In the genomic region with DNA sequence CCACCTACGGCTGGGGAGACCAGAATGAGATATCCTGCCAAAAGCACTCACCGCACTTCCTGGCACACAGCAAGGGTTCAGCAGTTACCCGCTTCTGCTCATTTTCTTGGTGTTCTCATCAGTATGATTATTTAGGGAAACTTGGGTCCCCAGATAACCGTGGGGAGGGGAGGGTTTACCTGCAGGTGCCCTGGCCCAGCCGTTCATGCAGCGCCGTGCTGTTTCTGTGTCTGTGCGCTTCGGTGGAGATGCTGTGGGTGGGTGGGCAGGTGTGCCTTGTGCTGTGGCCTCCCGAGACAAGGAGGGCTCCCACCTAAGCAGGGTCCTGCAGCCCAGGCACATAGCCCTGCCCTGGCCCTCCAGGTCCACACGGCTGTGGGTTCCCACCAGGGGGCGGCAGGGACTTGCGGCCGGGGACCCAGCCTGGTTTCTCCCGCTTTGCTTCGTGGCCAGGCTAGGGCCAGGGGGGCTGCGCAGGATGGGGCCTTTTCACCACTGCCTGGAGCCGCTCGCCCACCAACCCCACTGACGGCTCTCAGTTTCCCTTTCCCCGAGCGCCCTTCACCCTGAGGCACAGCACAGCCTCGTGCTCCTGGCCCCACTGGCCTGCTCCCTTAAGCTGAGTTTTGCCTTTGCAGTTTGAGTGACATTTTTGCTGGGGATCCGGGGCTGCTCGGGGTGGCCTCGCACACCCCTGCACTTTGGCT, we compare ENCODE assay signal across 1 cellular context.
TF ChIP-seq lines count a peak whose summit lies in the region.

No MANE protein-coding gene starts in this region.

TF ChIP-seq in GM23338, 12 proteins besides CTCF, POLR2A, EP300 and RAD21 (continued from another document):
- TF ChIP-seq, protein P1, sequence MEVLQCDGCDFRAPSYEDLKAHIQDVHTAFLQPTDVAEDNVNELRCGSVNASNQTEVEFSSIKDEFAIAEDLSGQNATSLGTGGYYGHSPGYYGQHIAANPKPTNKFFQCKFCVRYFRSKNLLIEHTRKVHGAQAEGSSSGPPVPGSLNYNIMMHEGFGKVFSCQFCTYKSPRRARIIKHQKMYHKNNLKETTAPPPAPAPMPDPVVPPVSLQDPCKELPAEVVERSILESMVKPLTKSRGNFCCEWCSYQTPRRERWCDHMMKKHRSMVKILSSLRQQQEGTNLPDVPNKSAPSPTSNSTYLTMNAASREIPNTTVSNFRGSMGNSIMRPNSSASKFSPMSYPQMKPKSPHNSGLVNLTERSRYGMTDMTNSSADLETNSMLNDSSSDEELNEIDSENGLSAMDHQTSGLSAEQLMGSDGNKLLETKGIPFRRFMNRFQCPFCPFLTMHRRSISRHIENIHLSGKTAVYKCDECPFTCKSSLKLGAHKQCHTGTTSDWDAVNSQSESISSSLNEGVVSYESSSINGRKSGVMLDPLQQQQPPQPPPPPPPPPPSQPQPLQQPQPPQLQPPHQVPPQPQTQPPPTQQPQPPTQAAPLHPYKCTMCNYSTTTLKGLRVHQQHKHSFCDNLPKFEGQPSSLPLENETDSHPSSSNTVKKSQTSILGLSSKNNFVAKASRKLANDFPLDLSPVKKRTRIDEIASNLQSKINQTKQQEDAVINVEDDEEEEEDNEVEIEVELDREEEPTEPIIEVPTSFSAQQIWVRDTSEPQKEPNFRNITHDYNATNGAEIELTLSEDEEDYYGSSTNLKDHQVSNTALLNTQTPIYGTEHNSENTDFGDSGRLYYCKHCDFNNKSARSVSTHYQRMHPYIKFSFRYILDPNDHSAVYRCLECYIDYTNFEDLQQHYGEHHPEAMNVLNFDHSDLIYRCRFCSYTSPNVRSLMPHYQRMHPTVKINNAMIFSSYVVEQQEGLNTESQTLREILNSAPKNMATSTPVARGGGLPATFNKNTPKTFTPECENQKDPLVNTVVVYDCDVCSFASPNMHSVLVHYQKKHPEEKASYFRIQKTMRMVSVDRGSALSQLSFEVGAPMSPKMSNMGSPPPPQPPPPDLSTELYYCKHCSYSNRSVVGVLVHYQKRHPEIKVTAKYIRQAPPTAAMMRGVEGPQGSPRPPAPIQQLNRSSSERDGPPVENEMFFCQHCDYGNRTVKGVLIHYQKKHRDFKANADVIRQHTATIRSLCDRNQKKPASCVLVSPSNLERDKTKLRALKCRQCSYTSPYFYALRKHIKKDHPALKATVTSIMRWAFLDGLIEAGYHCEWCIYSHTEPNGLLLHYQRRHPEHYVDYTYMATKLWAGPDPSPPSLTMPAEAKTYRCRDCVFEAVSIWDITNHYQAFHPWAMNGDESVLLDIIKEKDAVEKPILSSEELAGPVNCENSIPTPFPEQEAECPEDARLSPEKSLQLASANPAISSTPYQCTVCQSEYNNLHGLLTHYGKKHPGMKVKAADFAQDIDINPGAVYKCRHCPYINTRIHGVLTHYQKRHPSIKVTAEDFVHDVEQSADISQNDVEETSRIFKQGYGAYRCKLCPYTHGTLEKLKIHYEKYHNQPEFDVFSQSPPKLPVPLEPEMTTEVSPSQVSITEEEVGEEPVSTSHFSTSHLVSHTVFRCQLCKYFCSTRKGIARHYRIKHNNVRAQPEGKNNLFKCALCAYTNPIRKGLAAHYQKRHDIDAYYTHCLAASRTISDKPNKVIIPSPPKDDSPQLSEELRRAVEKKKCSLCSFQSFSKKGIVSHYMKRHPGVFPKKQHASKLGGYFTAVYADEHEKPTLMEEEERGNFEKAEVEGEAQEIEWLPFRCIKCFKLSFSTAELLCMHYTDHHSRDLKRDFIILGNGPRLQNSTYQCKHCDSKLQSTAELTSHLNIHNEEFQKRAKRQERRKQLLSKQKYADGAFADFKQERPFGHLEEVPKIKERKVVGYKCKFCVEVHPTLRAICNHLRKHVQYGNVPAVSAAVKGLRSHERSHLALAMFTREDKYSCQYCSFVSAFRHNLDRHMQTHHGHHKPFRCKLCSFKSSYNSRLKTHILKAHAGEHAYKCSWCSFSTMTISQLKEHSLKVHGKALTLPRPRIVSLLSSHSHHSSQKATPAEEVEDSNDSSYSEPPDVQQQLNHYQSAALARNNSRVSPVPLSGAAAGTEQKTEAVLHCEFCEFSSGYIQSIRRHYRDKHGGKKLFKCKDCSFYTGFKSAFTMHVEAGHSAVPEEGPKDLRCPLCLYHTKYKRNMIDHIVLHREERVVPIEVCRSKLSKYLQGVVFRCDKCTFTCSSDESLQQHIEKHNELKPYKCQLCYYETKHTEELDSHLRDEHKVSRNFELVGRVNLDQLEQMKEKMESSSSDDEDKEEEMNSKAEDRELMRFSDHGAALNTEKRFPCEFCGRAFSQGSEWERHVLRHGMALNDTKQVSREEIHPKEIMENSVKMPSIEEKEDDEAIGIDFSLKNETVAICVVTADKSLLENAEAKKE (CRISPR knock-in tag; IDR thresholded peaks at IDR 0.05), result no peak
- no peak for TF ChIP-seq ZNF331 (CRISPR knock-in tag; IDR thresholded peaks at IDR 0.05; ENCODE audit: low read depth)
- no peak for TF ChIP-seq ZNF114 (CRISPR knock-in tag; IDR thresholded peaks at IDR 0.05)
- TF ChIP-seq CREB1 (CRISPR knock-in tag; IDR thresholded peaks at IDR 0.05; ENCODE audit: low read depth), result no peak
- TF ChIP-seq, protein P2, sequence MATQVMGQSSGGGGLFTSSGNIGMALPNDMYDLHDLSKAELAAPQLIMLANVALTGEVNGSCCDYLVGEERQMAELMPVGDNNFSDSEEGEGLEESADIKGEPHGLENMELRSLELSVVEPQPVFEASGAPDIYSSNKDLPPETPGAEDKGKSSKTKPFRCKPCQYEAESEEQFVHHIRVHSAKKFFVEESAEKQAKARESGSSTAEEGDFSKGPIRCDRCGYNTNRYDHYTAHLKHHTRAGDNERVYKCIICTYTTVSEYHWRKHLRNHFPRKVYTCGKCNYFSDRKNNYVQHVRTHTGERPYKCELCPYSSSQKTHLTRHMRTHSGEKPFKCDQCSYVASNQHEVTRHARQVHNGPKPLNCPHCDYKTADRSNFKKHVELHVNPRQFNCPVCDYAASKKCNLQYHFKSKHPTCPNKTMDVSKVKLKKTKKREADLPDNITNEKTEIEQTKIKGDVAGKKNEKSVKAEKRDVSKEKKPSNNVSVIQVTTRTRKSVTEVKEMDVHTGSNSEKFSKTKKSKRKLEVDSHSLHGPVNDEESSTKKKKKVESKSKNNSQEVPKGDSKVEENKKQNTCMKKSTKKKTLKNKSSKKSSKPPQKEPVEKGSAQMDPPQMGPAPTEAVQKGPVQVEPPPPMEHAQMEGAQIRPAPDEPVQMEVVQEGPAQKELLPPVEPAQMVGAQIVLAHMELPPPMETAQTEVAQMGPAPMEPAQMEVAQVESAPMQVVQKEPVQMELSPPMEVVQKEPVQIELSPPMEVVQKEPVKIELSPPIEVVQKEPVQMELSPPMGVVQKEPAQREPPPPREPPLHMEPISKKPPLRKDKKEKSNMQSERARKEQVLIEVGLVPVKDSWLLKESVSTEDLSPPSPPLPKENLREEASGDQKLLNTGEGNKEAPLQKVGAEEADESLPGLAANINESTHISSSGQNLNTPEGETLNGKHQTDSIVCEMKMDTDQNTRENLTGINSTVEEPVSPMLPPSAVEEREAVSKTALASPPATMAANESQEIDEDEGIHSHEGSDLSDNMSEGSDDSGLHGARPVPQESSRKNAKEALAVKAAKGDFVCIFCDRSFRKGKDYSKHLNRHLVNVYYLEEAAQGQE (IDR thresholded peaks at IDR 0.05; ENCODE audit: unreplicated experiment), result no peak
